ENCODE assay signal across 24 cellular contexts in genomic region chr4:97493815-97494518, GRCh38.
DNase-seq lines count a peak whose midpoint lies in the region; ATAC-seq and TF ChIP-seq lines count a peak whose summit lies in the region.
"Had no signal": no experiment of that assay in that cellular context is flagged by ENCODE, and none has a peak within 500 bp of the region (broad histone marks: within the 10 kb centered on the region; RNA-seq: fewer than 3 reads in every experiment).

No MANE protein-coding gene starts in this region.

- no peak for TF ChIP-seq POLR2A in esophagus muscularis mucosa (IDR thresholded peaks at IDR 0.05; ENCODE audit: low read depth)

- H4K20me1 ChIP-seq in smooth muscle cell (ENCODE audit: low read depth), result no peaks in the 10 kb centered on the region

- H3K4me1 ChIP-seq in RWPE2 (ENCODE audit: insufficient read depth, poor library complexity, severe bottlenecking), result peaks cover 48% of the 10 kb centered on the region
- H3K4me1 ChIP-seq in foreskin keratinocyte, result peaks cover 30% of the 10 kb centered on the region
- H3K4me1 ChIP-seq in smooth muscle cell (ENCODE audit: low read depth), result peaks cover 23% of the 10 kb centered on the region
- no peaks in the 10 kb centered on the region for H3K4me1 ChIP-seq in esophagus muscularis mucosa
- H3K4me1 ChIP-seq: heart left ventricle, left lung, suprapubic skin, vagina had no signal

- WGBS in smooth muscle cell (ENCODE audit: low lambda C conversion rate), result 16% methylated on average over 1 of the region's 1 CpG
- WGBS in esophagus muscularis mucosa, result 34% methylated on average over 1 of the region's 1 CpG

- no peaks in the 10 kb centered on the region for H3K9me3 ChIP-seq in RWPE2 (ENCODE audit: severe bottlenecking)
- no peaks in the 10 kb centered on the region for H3K9me3 ChIP-seq in smooth muscle cell (replicated peaks; ENCODE audit: low read depth)
- no peaks in the 10 kb centered on the region for H3K9me3 ChIP-seq in esophagus muscularis mucosa
- H3K9me3 ChIP-seq: left lung, suprapubic skin, vagina had no signal

- H3K36me3 ChIP-seq in RWPE2 (ENCODE audit: low read depth) (no peaks in the 10 kb centered on the region), smooth muscle cell (ENCODE audit: low read depth) (no peaks in the 10 kb centered on the region), esophagus muscularis mucosa (no peaks in the 10 kb centered on the region)
- H3K36me3 ChIP-seq: heart left ventricle, left lung, suprapubic skin, vagina had no signal

- TF ChIP-seq CTCF in RWPE2 (IDR thresholded peaks at IDR 0.05; ENCODE audit: poor library complexity, severe bottlenecking) (no peak), foreskin keratinocyte (conservative IDR thresholded peaks at IDR 0.05) (no peak), smooth muscle cell (IDR thresholded peaks at IDR 0.05; ENCODE audit: borderline replicate concordance, insufficient read depth, poor library complexity, severe bottlenecking) (no peak), esophagus muscularis mucosa (IDR thresholded peaks at IDR 0.05) (no peak)

- H3K4me3 ChIP-seq in RWPE2 (ENCODE audit: severe bottlenecking), result no peak overlapping the region
- H3K4me3 ChIP-seq in smooth muscle cell, result no peak overlapping the region
- H3K4me3 ChIP-seq in esophagus muscularis mucosa, result no peak overlapping the region
- H3K4me3 ChIP-seq: dorsolateral prefrontal cortex, heart left ventricle, left lung, suprapubic skin, vagina had no signal

- H3K9ac ChIP-seq in smooth muscle cell (ENCODE audit: low read depth), result peak overlapping the region; percentile 0

- no peaks in the 10 kb centered on the region for H3F3A ChIP-seq in smooth muscle cell (ENCODE audit: low read depth)

- no peaks in the 10 kb centered on the region for H3K79me2 ChIP-seq in smooth muscle cell (ENCODE audit: low read depth)

- DNase-seq in HT1080 (ENCODE audit: low read depth) (peak; percentile 73), RWPE2 (ENCODE audit: low spot score) (no peak), foreskin keratinocyte (peak; percentile 36 to 70), smooth muscle cell (lab: John Stamatoyannopoulos, UW; ENCODE audit: unreplicated experiment) (no peak), esophagus muscularis mucosa (ENCODE audit: extremely low spot score) (no peak), Right ventricle myocardium inferior (ENCODE audit: missing footprints) (no peak), MV-4-11 (lab: John Stamatoyannopoulos, UW) (no peak)
- DNase-seq: activated B cell treated with CpG ODN at 0.5 μM for 24 hours; activated CD4-positive, alpha-beta T cell treated with anti-CD3 and anti-CD28 coated beads, Interleukin-2, amount 50 U/mL, for 4 hours; activated CD8-positive, alpha-beta memory T cell treated with anti-CD3 and anti-CD28 coated beads, Interleukin-2, amount 50 U/mL, for 4 hours; dorsolateral prefrontal cortex; EL; heart left ventricle; KBM-7; left lung; midbrain; naive thymus-derived CD8-positive, alpha-beta T cell; NCI-H526 treated with DMSO at 0.1 percent for 48 hours; stimulated activated CD4-positive, alpha-beta T cell treated with anti-CD3 and anti-CD28 coated beads, Interleukin-2, amount 100 ng/mL, for 48 hours; T-helper 9 cell had no signal

- no peak for TF ChIP-seq EP300 in esophagus muscularis mucosa (IDR thresholded peaks at IDR 0.05)

- ATAC-seq in RWPE2 (ENCODE audit: low read depth) (peak; percentile 61; the same call in 2 of the 3 replicates), foreskin keratinocyte (peak; percentile 47), Right ventricle myocardium inferior (no peak)
- ATAC-seq: activated naive CD4-positive, alpha-beta T cell treated with anti-CD3 and anti-CD28 coated beads, Interleukin-2, amount 50 U/mL, for 72 hours; heart left ventricle; left lung; naive thymus-derived CD8-positive, alpha-beta T cell; stimulated activated effector memory CD8-positive, alpha-beta T cell treated with anti-CD3 and anti-CD28 coated beads, Interleukin-12 subunit alpha, Interleukin-12 subunit beta, amount 100 ng/mL, for 72 hours had no signal

- intact Hi-C loops in esophagus muscularis mucosa (cut with DNase I) (no loop called here), Right ventricle myocardium inferior (cut with DNase I) (no loop called here)

- no peak overlapping the region for H3K4me2 ChIP-seq in smooth muscle cell

- H3K27ac ChIP-seq in RWPE2 (ENCODE audit: poor library complexity, severe bottlenecking), result peak overlapping the region; percentile 59
- H3K27ac ChIP-seq in foreskin keratinocyte, result peak overlapping the region; percentile 32
- H3K27ac ChIP-seq in smooth muscle cell (ENCODE audit: low read depth), result peak overlapping the region; percentile 76
- no peak overlapping the region for H3K27ac ChIP-seq in esophagus muscularis mucosa (replicated peaks in 1 of 4)
- H3K27ac ChIP-seq: dorsolateral prefrontal cortex, heart left ventricle, left lung, suprapubic skin, vagina had no signal

- H3K27me3 ChIP-seq in RWPE2 (ENCODE audit: insufficient read depth, poor library complexity, severe bottlenecking) (no peaks in the 10 kb centered on the region), foreskin keratinocyte (no peaks in the 10 kb centered on the region), smooth muscle cell (ENCODE audit: low read depth) (no peaks in the 10 kb centered on the region), esophagus muscularis mucosa (no peaks in the 10 kb centered on the region)
- H3K27me3 ChIP-seq: dorsolateral prefrontal cortex, heart left ventricle, left lung, suprapubic skin, vagina had no signal

- no peak overlapping the region for H2AFZ ChIP-seq in smooth muscle cell (ENCODE audit: low read depth)

Comparison
In these comparisons a context has a peak if more than half of its experiments do, and no peak if none do; other contexts are left out.
1. DNase-seq: peak in HT1080 (single experiment) and foreskin keratinocyte (2 of 2); none in RWPE2 (single experiment), smooth muscle cell (single experiment), esophagus muscularis mucosa (single experiment), Right ventricle myocardium inferior (single experiment) and MV-4-11 (single experiment).
2. H3K27ac ChIP-seq: peak in RWPE2 (single experiment), foreskin keratinocyte (single experiment) and smooth muscle cell (single experiment); none in esophagus muscularis mucosa (0 of 4).